8 cellular contexts compared by ENCODE assay signal in genomic region chr9:36192196-36192595, GRCh38. TPM values are rescaled to one million over a fixed set of nuclear protein-coding genes. Genes with fewer than 3 reads are reported as not detected.
A peak's percentile ranks its signal among the peaks of the same experiment; 100 is the strongest.
DNase-seq lines count a peak whose midpoint lies in the region; ATAC-seq and TF ChIP-seq lines count a peak whose summit lies in the region.

No MANE protein-coding gene starts in this region.

- H3K4me3 Mint-ChIP-seq in MCF 10A (ENCODE audit: unreplicated experiment): peak overlapping the region; percentile 83

- intact Hi-C loops in MCF 10A (cut with micrococcal nuclease): loop anchor here (1.0 kb wide), 1 partner anchor 137 kb away; no protein-coding TSS in a partner anchor

- peak overlapping the region; percentile 92 for H3K27ac Mint-ChIP-seq in MCF 10A (ENCODE audit: low read depth, unreplicated experiment)

- H3K36me3 ChIP-seq in KOPT-K1 (ENCODE audit: insufficient read depth, low read length) (peaks cover 45% of the 10 kb centered on the region), muscle layer of duodenum (ENCODE audit: control insufficient read depth in 1 of 2, insufficient read depth in 2 of 2, low read length in 2 of 2) (no peaks in the 10 kb centered on the region)

- peaks cover 29% of the 10 kb centered on the region for H3K36me3 Mint-ChIP-seq in MCF 10A (ENCODE audit: insufficient read depth, unreplicated experiment)

- H3K27me3 ChIP-seq in muscle layer of duodenum (ENCODE audit: low read depth, low read length) (no peaks in the 10 kb centered on the region), foreskin keratinocyte (no peaks in the 10 kb centered on the region)

- CTCF ChIA-PET in MCF 10A (lab: Yijun Ruan, JAX): interaction anchor here (0.6 to 3.1 kb wide), 4 partner anchors 27 to 139 kb away, joined by 3 to 12 read pairs (median 4); no protein-coding TSS in a partner anchor

- TF ChIP-seq CTCF in AG09309 (IDR thresholded peaks at IDR 0.05; ENCODE audit: control insufficient read depth, insufficient read depth, low read depth, low read length, missing control alignments): no peak
- TF ChIP-seq CTCF in MCF 10A (IDR thresholded peaks at IDR 0.05; ENCODE audit: unreplicated experiment): no peak
- no peak for TF ChIP-seq CTCF in foreskin keratinocyte (conservative IDR thresholded peaks at IDR 0.05)

- no TSS peak for BruUV-seq in MCF 10A (replicated peaks; lab: Mats Ljungman, UMichigan)

- H3K9me3 Mint-ChIP-seq in MCF 10A (ENCODE audit: unreplicated experiment): no peaks in the 10 kb centered on the region

- H3K4me1 ChIP-seq in muscle layer of duodenum (ENCODE audit: control insufficient read depth in 1 of 2, insufficient read depth in 2 of 2, low read length in 2 of 2) (peaks cover 23 to 41% of the 10 kb centered on the region in 2 donors), foreskin keratinocyte (peaks cover 11% of the 10 kb centered on the region)

- H3K27me3 Mint-ChIP-seq in MCF 10A (ENCODE audit: insufficient read depth, unreplicated experiment): no peaks in the 10 kb centered on the region

- ATAC-seq in HG03469 (IDR thresholded peaks at IDR 0.05; ENCODE audit: unreplicated experiment): no peak
- ATAC-seq in foreskin keratinocyte: no peak

- H3K9me3 ChIP-seq in KOPT-K1 (ENCODE audit: insufficient read depth, low read length, poor library complexity, severe bottlenecking) (no peaks in the 10 kb centered on the region), muscle layer of duodenum (ENCODE audit: control insufficient read depth in 1 of 2, low read length in 2 of 2) (no peaks in the 10 kb centered on the region)

- H3K4me1 Mint-ChIP-seq in MCF 10A (ENCODE audit: insufficient read depth, unreplicated experiment): peaks cover 35% of the 10 kb centered on the region

- DNase-seq in AG09309 (ENCODE audit: low read depth) (no peak), MCF 10A (ENCODE audit: unreplicated experiment) (peak; percentile 38), RPMI8226 (no peak), foreskin keratinocyte (no peak)
- no peak for DNase-seq in activated effector memory CD4-positive, alpha-beta T cell treated with Interleukin-2 at 50 U/mL for 16 hours

- peak overlapping the region; percentile 85 for H3K27ac ChIP-seq in KOPT-K1 (ENCODE audit: low read depth, low read length, poor library complexity, severe bottlenecking)
- H3K27ac ChIP-seq in muscle layer of duodenum (ENCODE audit: low read length): peak overlapping the region; percentile 93
- H3K27ac ChIP-seq in foreskin keratinocyte: no peak overlapping the region

- POLR2A ChIA-PET in MCF 10A (lab: Yijun Ruan, JAX): interaction anchor here (0.9 to 4.1 kb wide), 10 partner anchors 10 to 460 kb away, joined by 3 to 26 read pairs (median 6); partner anchors contain the start of genes CREB3, GNE and TLN1

- H3K4me3 ChIP-seq in AG09309 (ENCODE audit: control insufficient read depth, low read depth, low read length) (peak overlapping the region; percentile 85), muscle layer of duodenum (ENCODE audit: low read depth in 1 of 2, low read length in 2 of 2) (peak overlapping the region; percentile 84 to 95)

RNA-seq across cellular contexts. Expression of gene CLTA, which starts 1.5 kb away (rescaled TPM):
- total RNA-seq in MCF 10A (2022): 189 and 218 TPM in 2 replicates
- 249 and 260 TPM in 2 replicates for total RNA-seq in foreskin keratinocyte
- polyA plus RNA-seq in foreskin keratinocyte: 307 and 311 TPM in 2 replicates

RNA-seq across cellular contexts. Expression of gene CCIN, which starts 23.0 kb away (rescaled TPM):
- total RNA-seq in MCF 10A (2022): not detected in 2 replicates
- total RNA-seq in foreskin keratinocyte: 0.14 TPM in 1 of 2 replicates, not detected in the other
- 0.12 TPM in 1 of 2 replicates, not detected in the other for polyA plus RNA-seq in foreskin keratinocyte

RNA-seq across cellular contexts. Expression of gene GLIPR2, which starts 55.7 kb away (rescaled TPM):
- total RNA-seq in MCF 10A (2022) (0.96 and 3.1 TPM in 2 replicates), foreskin keratinocyte (2.4 and 4.2 TPM in 2 replicates)
- 2.9 and 5.0 TPM in 2 replicates for polyA plus RNA-seq in foreskin keratinocyte
